14 cellular contexts compared by ENCODE assay signal in genomic region chr1:94702440-94702810, GRCh38.
DNase-seq lines count a peak whose midpoint lies in the region; ATAC-seq and TF ChIP-seq lines count a peak whose summit lies in the region.
"Had no signal": no experiment of that assay in that cellular context is flagged by ENCODE, and none has a peak within 500 bp of the region (broad histone marks: within the 10 kb centered on the region; RNA-seq: fewer than 3 reads in every experiment).

No MANE protein-coding gene starts in this region.

- WGBS in upper lobe of left lung, 2 donors = 100% methylated on average over 1 of the region's 1 CpG

- ATAC-seq in mucosa of descending colon (peak; percentile 48), upper lobe of left lung (ENCODE audit: low FRiP score in 2 of 2) (peak; percentile 32 to 94), HG03432 (IDR thresholded peaks at IDR 0.05; ENCODE audit: unreplicated experiment) (no peak)
- ATAC-seq: activated CD8-positive, alpha-beta T cell treated with anti-CD3 and anti-CD28 coated beads, Interleukin-2, amount 10 ng/mL, durations not matched to agents 7 days and 5 days had no signal

- peak; percentile 77 to 80 for DNase-seq in SJSA1 (ENCODE audit: low read depth in 1 of 2, low spot score in 2 of 2)
- peak in 1 of 2 donors; percentile 39 for DNase-seq in fibroblast of lung (ENCODE audit: low read depth in 2 of 2)
- no peak for DNase-seq in mucosa of descending colon
- no peak for DNase-seq in upper lobe of left lung
- no peak for DNase-seq in activated naive CD4-positive, alpha-beta T cell treated with anti-CD3 and anti-CD28 coated beads, Interleukin-2, amount 10 ng/mL, durations not matched to agents 7 days and 5 days
- no peak for DNase-seq in activated CD4-positive, alpha-beta memory T cell treated with anti-CD3 and anti-CD28 coated beads, Interleukin-2, amount 10 ng/mL, durations not matched to agents 7 days and 5 days
- DNase-seq: activated CD8-positive, alpha-beta T cell treated with anti-CD3 and anti-CD28 coated beads, Interleukin-2, amount 10 ng/mL, durations not matched to agents 7 days and 5 days; activated naive CD4-positive, alpha-beta T cell; colonic mucosa; posterior cingulate gyrus had no signal

- peaks cover 66% of the 10 kb centered on the region for H3K4me1 ChIP-seq in SJSA1 (replicated peaks)
- H3K4me1 ChIP-seq in fibroblast of lung (ENCODE audit: control insufficient read depth, extremely low read depth, insufficient read depth, low read length) = peaks cover 13% of the 10 kb centered on the region
- peaks cover 8% of the 10 kb centered on the region for H3K4me1 ChIP-seq in mucosa of descending colon (ENCODE audit: low read depth)
- H3K4me1 ChIP-seq in upper lobe of left lung = no peaks in the 10 kb centered on the region
- H3K4me1 ChIP-seq: colonic mucosa had no signal

- CTCF ChIA-PET in activated naive CD4-positive, alpha-beta T cell treated with anti-CD3 and anti-CD28 coated beads, Interleukin-2, amount 10 ng/mL, durations not matched to agents 7 days and 5 days (lab: Charles Lee) = no interaction called here
- CTCF ChIA-PET in activated CD4-positive, alpha-beta memory T cell treated with anti-CD3 and anti-CD28 coated beads, Interleukin-2, amount 10 ng/mL, durations not matched to agents 7 days and 5 days (lab: Charles Lee) = no interaction called here

- H3K27ac ChIP-seq in SJSA1 (peak overlapping the region; percentile 67), fibroblast of lung (ENCODE audit: insufficient read depth, low read length) (peak overlapping the region; percentile 9), upper lobe of left lung (no peak overlapping the region)
- H3K27ac ChIP-seq: colonic mucosa, HL-60 had no signal

- H3K27ac Mint-ChIP-seq in activated naive CD4-positive, alpha-beta T cell treated with anti-CD3 and anti-CD28 coated beads, Interleukin-2, amount 10 ng/mL, durations not matched to agents 7 days and 5 days = no peak overlapping the region
- H3K27ac Mint-ChIP-seq in activated CD4-positive, alpha-beta memory T cell treated with anti-CD3 and anti-CD28 coated beads, Interleukin-2, amount 10 ng/mL, durations not matched to agents 7 days and 5 days = no peak overlapping the region
- H3K27ac Mint-ChIP-seq: activated CD8-positive, alpha-beta T cell treated with anti-CD3 and anti-CD28 coated beads, Interleukin-2, amount 10 ng/mL, durations not matched to agents 7 days and 5 days; T-helper 1 cell treated with Interleukin-12 subunit alpha and Interleukin-12 subunit beta and Interleukin-4 antibody, amounts not matched to agents 30 μg/mL and 1 μg/mL, for 36 hours had no signal

- no peaks in the 10 kb centered on the region for H3K36me3 Mint-ChIP-seq in activated naive CD4-positive, alpha-beta T cell treated with anti-CD3 and anti-CD28 coated beads, Interleukin-2, amount 10 ng/mL, durations not matched to agents 7 days and 5 days
- no peaks in the 10 kb centered on the region for H3K36me3 Mint-ChIP-seq in activated CD4-positive, alpha-beta memory T cell treated with anti-CD3 and anti-CD28 coated beads, Interleukin-2, amount 10 ng/mL, durations not matched to agents 7 days and 5 days (ENCODE audit: low read depth)

- peaks cover 11% of the 10 kb centered on the region for H3K27me3 Mint-ChIP-seq in activated naive CD4-positive, alpha-beta T cell treated with anti-CD3 and anti-CD28 coated beads, Interleukin-2, amount 10 ng/mL, durations not matched to agents 7 days and 5 days
- peaks cover 3% of the 10 kb centered on the region for H3K27me3 Mint-ChIP-seq in activated CD4-positive, alpha-beta memory T cell treated with anti-CD3 and anti-CD28 coated beads, Interleukin-2, amount 10 ng/mL, durations not matched to agents 7 days and 5 days

- POLR2A ChIA-PET in activated CD4-positive, alpha-beta memory T cell treated with anti-CD3 and anti-CD28 coated beads, Interleukin-2, amount 10 ng/mL, durations not matched to agents 7 days and 5 days (lab: Charles Lee) = no interaction called here

- H3K9me3 ChIP-seq in SJSA1 (replicated peaks) (no peaks in the 10 kb centered on the region), fibroblast of lung (ENCODE audit: control insufficient read depth, insufficient read depth, low read depth, low read length) (no peaks in the 10 kb centered on the region), mucosa of descending colon (no peaks in the 10 kb centered on the region), upper lobe of left lung (no peaks in the 10 kb centered on the region)
- H3K9me3 ChIP-seq: colonic mucosa had no signal

- no peak for TF ChIP-seq POLR2A in upper lobe of left lung (IDR thresholded peaks at IDR 0.05)

- intact Hi-C loops in mucosa of descending colon (cut with DNase I, micrococcal nuclease) = no loop called here

- H3K79me2 ChIP-seq in fibroblast of lung (ENCODE audit: control insufficient read depth, insufficient read depth, low read length) = no peaks in the 10 kb centered on the region

- H3K9ac ChIP-seq in fibroblast of lung (ENCODE audit: insufficient read depth, low read length) = no peak overlapping the region

- TF ChIP-seq EP300 in upper lobe of left lung (IDR thresholded peaks at IDR 0.05) = no peak

- no peak overlapping the region for H3K4me2 ChIP-seq in fibroblast of lung (ENCODE audit: extremely low read depth, insufficient read depth, low read length)

- no peak overlapping the region for H2AFZ ChIP-seq in fibroblast of lung (ENCODE audit: low read length)

- no peaks in the 10 kb centered on the region for H3K27me3 ChIP-seq in SJSA1 (replicated peaks)
- no peaks in the 10 kb centered on the region for H3K27me3 ChIP-seq in fibroblast of lung (ENCODE audit: control insufficient read depth, insufficient read depth, low read length)
- H3K27me3 ChIP-seq in upper lobe of left lung = no peaks in the 10 kb centered on the region
- H3K27me3 ChIP-seq: colonic mucosa had no signal

- H4K20me1 ChIP-seq in fibroblast of lung (ENCODE audit: control insufficient read depth, extremely low read depth, insufficient read depth, low read length) = no peaks in the 10 kb centered on the region

- no peak overlapping the region for H3K4me3 Mint-ChIP-seq in activated naive CD4-positive, alpha-beta T cell treated with anti-CD3 and anti-CD28 coated beads, Interleukin-2, amount 10 ng/mL, durations not matched to agents 7 days and 5 days
- H3K4me3 Mint-ChIP-seq in activated CD4-positive, alpha-beta memory T cell treated with anti-CD3 and anti-CD28 coated beads, Interleukin-2, amount 10 ng/mL, durations not matched to agents 7 days and 5 days = no peak overlapping the region
- H3K4me3 Mint-ChIP-seq: activated CD8-positive, alpha-beta T cell treated with anti-CD3 and anti-CD28 coated beads, Interleukin-2, amount 10 ng/mL, durations not matched to agents 7 days and 5 days; T-helper 1 cell treated with Interleukin-12 subunit alpha and Interleukin-12 subunit beta and Interleukin-4 antibody, amounts not matched to agents 30 μg/mL and 1 μg/mL, for 36 hours had no signal

- no peaks in the 10 kb centered on the region for H3K36me3 ChIP-seq in SJSA1
- no peaks in the 10 kb centered on the region for H3K36me3 ChIP-seq in fibroblast of lung (ENCODE audit: control insufficient read depth, insufficient read depth, low read length)
- no peaks in the 10 kb centered on the region for H3K36me3 ChIP-seq in mucosa of descending colon (ENCODE audit: low read depth)
- H3K36me3 ChIP-seq in upper lobe of left lung = no peaks in the 10 kb centered on the region
- H3K36me3 ChIP-seq: colonic mucosa had no signal

- H3K9me3 Mint-ChIP-seq in activated naive CD4-positive, alpha-beta T cell treated with anti-CD3 and anti-CD28 coated beads, Interleukin-2, amount 10 ng/mL, durations not matched to agents 7 days and 5 days = no peaks in the 10 kb centered on the region
- no peaks in the 10 kb centered on the region for H3K9me3 Mint-ChIP-seq in activated CD4-positive, alpha-beta memory T cell treated with anti-CD3 and anti-CD28 coated beads, Interleukin-2, amount 10 ng/mL, durations not matched to agents 7 days and 5 days
- H3K9me3 Mint-ChIP-seq: T-helper 1 cell treated with Interleukin-12 subunit alpha and Interleukin-12 subunit beta and Interleukin-4 antibody, amounts not matched to agents 30 μg/mL and 1 μg/mL, for 36 hours had no signal

- TF ChIP-seq CTCF in fibroblast of lung (conservative IDR thresholded peaks at IDR 0.05 in 1 of 2, IDR thresholded peaks at IDR 0.05 in 1 of 2; ENCODE audit: low read depth in 1 of 2, low read length in 2 of 2) (no peak), mucosa of descending colon (IDR thresholded peaks at IDR 0.05) (no peak), upper lobe of left lung (IDR thresholded peaks at IDR 0.05) (no peak)

- H3K4me3 ChIP-seq in SJSA1 (no peak overlapping the region), fibroblast of lung (replicated peaks in 1 of 4; ENCODE audit: control extremely low read depth in 1 of 4, insufficient read depth in 1 of 4, low read depth in 3 of 4, low read length in 4 of 4) (no peak overlapping the region), mucosa of descending colon (no peak overlapping the region), upper lobe of left lung (no peak overlapping the region)
- H3K4me3 ChIP-seq: colonic mucosa, lung had no signal

- no peaks in the 10 kb centered on the region for H3K4me1 Mint-ChIP-seq in activated naive CD4-positive, alpha-beta T cell treated with anti-CD3 and anti-CD28 coated beads, Interleukin-2, amount 10 ng/mL, durations not matched to agents 7 days and 5 days
- no peaks in the 10 kb centered on the region for H3K4me1 Mint-ChIP-seq in activated CD4-positive, alpha-beta memory T cell treated with anti-CD3 and anti-CD28 coated beads, Interleukin-2, amount 10 ng/mL, durations not matched to agents 7 days and 5 days

Comparison
In these comparisons a context has a peak if more than half of its experiments do, and no peak if none do; other contexts are left out.
1. DNase-seq: peak in SJSA1 (2 of 2); none in mucosa of descending colon (0 of 3), upper lobe of left lung (0 of 2), activated naive CD4-positive, alpha-beta T cell treated with anti-CD3 and anti-CD28 coated beads, Interleukin-2, amount 10 ng/mL, durations not matched to agents 7 days and 5 days (single experiment) and activated CD4-positive, alpha-beta memory T cell treated with anti-CD3 and anti-CD28 coated beads, Interleukin-2, amount 10 ng/mL, durations not matched to agents 7 days and 5 days (single experiment).
2. H3K27ac ChIP-seq: peak in SJSA1 (single experiment) and fibroblast of lung (single experiment); none in upper lobe of left lung (0 of 4).